11 cellular contexts compared by ENCODE assay signal in the genomic region with DNA sequence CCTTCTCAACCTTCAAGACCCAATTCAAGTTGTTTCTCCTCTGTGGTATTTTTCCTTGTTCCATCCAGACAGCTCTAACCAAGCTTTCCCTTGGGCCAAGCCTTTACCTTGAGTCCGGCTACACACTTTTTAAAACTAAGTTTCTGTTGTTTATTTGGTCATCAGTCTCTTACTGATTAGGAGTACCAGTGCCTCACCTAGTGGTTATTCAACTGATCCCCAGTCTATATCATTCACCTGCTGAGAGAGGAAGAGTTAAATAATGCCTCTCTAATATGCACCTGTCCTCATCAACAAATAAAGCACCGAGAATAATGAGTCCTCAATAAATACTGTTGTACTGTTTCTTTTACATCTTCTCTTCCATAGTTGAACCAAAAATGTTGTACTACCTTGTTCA.
DNase-seq lines count a peak whose midpoint lies in the region; ATAC-seq and TF ChIP-seq lines count a peak whose summit lies in the region.
"Had no signal": no experiment of that assay in that cellular context is flagged by ENCODE, and none has a peak within 500 bp of the region (broad histone marks: within the 10 kb centered on the region; RNA-seq: fewer than 3 reads in every experiment).

No MANE protein-coding gene starts in this region.

- peak in 2 of 3 experiments; percentile 30 to 45 for TF ChIP-seq CTCF in nephron (IDR thresholded peaks at IDR 0.05; ENCODE audit: unreplicated experiment in 3 of 3)

- no peak overlapping the region for H3K4me3 Mint-ChIP-seq in nephron

- no peak overlapping the region for H3K27ac Mint-ChIP-seq in nephron

- peak; percentile 28 for DNase-seq in NCI-H1092 treated with DMSO at 0.1 percent for 48 hours (lab: John Stamatoyannopoulos, UW)
- DNase-seq in NCI-H1092 (lab: John Stamatoyannopoulos, UW), result no peak
- peak in 2 of 3 experiments; percentile 29 to 74 for DNase-seq in NCI-H1417 (lab: John Stamatoyannopoulos, UW)
- peak; percentile 17 for DNase-seq in astrocyte of the hippocampus (ENCODE audit: low read depth, low spot score)
- no peak for DNase-seq in HuH-7 (ENCODE audit: low spot score)
- DNase-seq: amygdala; spleen; stimulated activated CD8-positive, alpha-beta memory T cell treated with anti-CD3 and anti-CD28 coated beads, Interleukin-4, amount 100 ng/mL, for 48 hours had no signal

- ATAC-seq in HG03108 (IDR thresholded peaks at IDR 0.05; ENCODE audit: unreplicated experiment) (no peak), HG03378 (IDR thresholded peaks at IDR 0.05; ENCODE audit: unreplicated experiment) (no peak)

- peaks cover 15% of the 10 kb centered on the region for H3K4me1 Mint-ChIP-seq in nephron

- H3K36me3 Mint-ChIP-seq in nephron (ENCODE audit: low read depth), result no peaks in the 10 kb centered on the region

- H3K27me3 Mint-ChIP-seq in nephron (ENCODE audit: low read depth), result peaks cover 5% of the 10 kb centered on the region

- H3K9me3 Mint-ChIP-seq in nephron, result no peaks in the 10 kb centered on the region

Comparison
In these comparisons a context has a peak if more than half of its experiments do, and no peak if none do; other contexts are left out.
1. DNase-seq: peak in NCI-H1092 treated with DMSO at 0.1 percent for 48 hours (single experiment), NCI-H1417 (2 of 3) and astrocyte of the hippocampus (single experiment); none in NCI-H1092 (single experiment) and HuH-7 (single experiment).